In genomic region chr4:139988863-139989765, GRCh38 we compare ENCODE assay signal across 8 cellular contexts.
DNase-seq lines count a peak whose midpoint lies in the region; ATAC-seq and TF ChIP-seq lines count a peak whose summit lies in the region.

No MANE protein-coding gene starts in this region.

- TF ChIP-seq CTCF in Panc1 (IDR thresholded peaks at IDR 0.05), result no peak
- no peak for TF ChIP-seq CTCF in upper lobe of left lung (IDR thresholded peaks at IDR 0.05)

- H3K4me3 ChIP-seq in Panc1 (ENCODE audit: low read depth in 2 of 2, low read length in 2 of 2) (no peak overlapping the region), upper lobe of left lung (no peak overlapping the region)

- ATAC-seq in Panc1 (peak; percentile 97), upper lobe of left lung (ENCODE audit: low FRiP score in 2 of 2) (peak; percentile 65 to 90), HG02840 (IDR thresholded peaks at IDR 0.05; ENCODE audit: low FRiP score, unreplicated experiment) (no peak), HG02870 (IDR thresholded peaks at IDR 0.05; ENCODE audit: unreplicated experiment) (no peak)

- H3K9me3 ChIP-seq in Panc1 (ENCODE audit: control insufficient read depth, insufficient read depth, low read depth, low read length) (no peaks in the 10 kb centered on the region), upper lobe of left lung (no peaks in the 10 kb centered on the region)

- DNase-seq in EL, result peak; percentile 93
- DNase-seq in Panc1 (ENCODE audit: low read depth, low spot score), result peak; percentile 73
- peak; percentile 52 for DNase-seq in epidermal melanocyte (ENCODE audit: insufficient read length, low spot score)
- peak in 32 of 56 donors; percentile 3 to 71 (median 27) for DNase-seq in nucleus accumbens (lab: John Stamatoyannopoulos, UW)
- peak in 1 of 2 donors; percentile 64 for DNase-seq in upper lobe of left lung
- DNase-seq in activated gamma-delta T cell treated with Interleukin-2 at 50 U/mL for 16 hours, result no peak

- H3K4me1 ChIP-seq in Panc1 (ENCODE audit: control insufficient read depth, insufficient read depth, low read length), result peaks cover 12% of the 10 kb centered on the region
- peaks cover 0 to 6% (median 3%) of the 10 kb centered on the region in 4 donors for H3K4me1 ChIP-seq in upper lobe of left lung

- 0 out of 2 replicates have a peak overlapping the region, but pooled peaks have one; percentile 12 for H3K27ac ChIP-seq in Panc1 (ENCODE audit: low read length)
- no peak overlapping the region for H3K27ac ChIP-seq in upper lobe of left lung

- no peak for TF ChIP-seq POLR2A in upper lobe of left lung (IDR thresholded peaks at IDR 0.05)

- in situ Hi-C loops in Panc1 (cut with HindIII; ENCODE audit: low pct_unique_long_range_greater_than_20kb, low sequenced_read_pairs), result no loop called here

- CTCF ChIA-PET in Panc1 (lab: Charles Lee), result no interaction called here

- no peaks in the 10 kb centered on the region for H3K36me3 ChIP-seq in Panc1 (ENCODE audit: control insufficient read depth, insufficient read depth, low read length)
- H3K36me3 ChIP-seq in upper lobe of left lung, result no peaks in the 10 kb centered on the region

- H3K27me3 ChIP-seq in Panc1 (ENCODE audit: control insufficient read depth, insufficient read depth, low read length) (no peaks in the 10 kb centered on the region), upper lobe of left lung (no peaks in the 10 kb centered on the region)

- 77 to 88% methylated on average over 17 of the region's 17 CpGs for WGBS in upper lobe of left lung, 2 donors

- POLR2A ChIA-PET in Panc1 (lab: Charles Lee), result no interaction called here

- no peak for TF ChIP-seq EP300 in upper lobe of left lung (IDR thresholded peaks at IDR 0.05)

- no TSS peak for BruUV-seq in Panc1 (replicated peaks; lab: Mats Ljungman, UMichigan)

- intact Hi-C loops in Panc1 (cut with micrococcal nuclease; ENCODE audit: unreplicated experiment), result no loop called here

Comparison
In these comparisons a context has a peak if more than half of its experiments do, and no peak if none do; other contexts are left out.
1. ATAC-seq: peak in Panc1 (single experiment) and upper lobe of left lung (2 of 2); none in HG02840 (single experiment) and HG02870 (single experiment).